ENCODE assay signal across 8 cellular contexts in the genomic region with DNA sequence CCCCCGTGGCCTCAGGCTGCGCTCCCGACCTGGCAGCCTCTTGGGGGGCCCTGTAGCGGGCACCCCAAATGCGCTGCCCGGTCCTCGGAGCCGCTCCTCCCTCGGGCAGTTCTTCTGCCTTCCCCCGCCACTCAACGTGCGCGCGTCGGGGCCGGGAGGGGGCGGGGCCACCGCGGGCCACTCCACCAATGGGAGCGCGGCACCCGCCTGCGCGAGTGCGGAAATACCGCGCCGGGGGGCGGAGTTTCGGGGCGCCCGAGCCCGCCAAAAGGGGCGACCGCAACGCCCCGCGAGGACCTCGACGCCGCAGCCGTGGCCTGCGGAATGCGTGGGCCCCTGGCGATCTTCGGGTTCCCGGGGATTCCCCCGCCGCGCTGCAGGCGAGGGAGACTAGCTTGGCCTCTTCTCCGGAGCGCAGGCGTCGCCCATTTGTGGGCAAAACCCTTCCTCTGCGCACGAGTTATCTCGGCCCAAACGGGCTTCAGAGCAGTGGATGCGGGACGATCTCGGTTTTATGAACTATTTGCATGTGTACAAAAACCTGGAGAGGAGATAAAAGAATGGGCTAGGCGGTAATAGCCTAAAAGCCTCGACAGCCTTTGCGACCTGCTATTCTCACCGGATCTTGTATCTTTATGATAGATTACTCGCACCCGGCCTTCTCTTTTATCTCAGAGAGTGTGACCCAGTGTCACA. TPM values are rescaled to one million over a fixed set of nuclear protein-coding genes. Genes with fewer than 3 reads are reported as not detected.
DNase-seq lines count a peak whose midpoint lies in the region; ATAC-seq, FAIRE-seq and TF ChIP-seq lines count a peak whose summit lies in the region.

A gene with protein sequence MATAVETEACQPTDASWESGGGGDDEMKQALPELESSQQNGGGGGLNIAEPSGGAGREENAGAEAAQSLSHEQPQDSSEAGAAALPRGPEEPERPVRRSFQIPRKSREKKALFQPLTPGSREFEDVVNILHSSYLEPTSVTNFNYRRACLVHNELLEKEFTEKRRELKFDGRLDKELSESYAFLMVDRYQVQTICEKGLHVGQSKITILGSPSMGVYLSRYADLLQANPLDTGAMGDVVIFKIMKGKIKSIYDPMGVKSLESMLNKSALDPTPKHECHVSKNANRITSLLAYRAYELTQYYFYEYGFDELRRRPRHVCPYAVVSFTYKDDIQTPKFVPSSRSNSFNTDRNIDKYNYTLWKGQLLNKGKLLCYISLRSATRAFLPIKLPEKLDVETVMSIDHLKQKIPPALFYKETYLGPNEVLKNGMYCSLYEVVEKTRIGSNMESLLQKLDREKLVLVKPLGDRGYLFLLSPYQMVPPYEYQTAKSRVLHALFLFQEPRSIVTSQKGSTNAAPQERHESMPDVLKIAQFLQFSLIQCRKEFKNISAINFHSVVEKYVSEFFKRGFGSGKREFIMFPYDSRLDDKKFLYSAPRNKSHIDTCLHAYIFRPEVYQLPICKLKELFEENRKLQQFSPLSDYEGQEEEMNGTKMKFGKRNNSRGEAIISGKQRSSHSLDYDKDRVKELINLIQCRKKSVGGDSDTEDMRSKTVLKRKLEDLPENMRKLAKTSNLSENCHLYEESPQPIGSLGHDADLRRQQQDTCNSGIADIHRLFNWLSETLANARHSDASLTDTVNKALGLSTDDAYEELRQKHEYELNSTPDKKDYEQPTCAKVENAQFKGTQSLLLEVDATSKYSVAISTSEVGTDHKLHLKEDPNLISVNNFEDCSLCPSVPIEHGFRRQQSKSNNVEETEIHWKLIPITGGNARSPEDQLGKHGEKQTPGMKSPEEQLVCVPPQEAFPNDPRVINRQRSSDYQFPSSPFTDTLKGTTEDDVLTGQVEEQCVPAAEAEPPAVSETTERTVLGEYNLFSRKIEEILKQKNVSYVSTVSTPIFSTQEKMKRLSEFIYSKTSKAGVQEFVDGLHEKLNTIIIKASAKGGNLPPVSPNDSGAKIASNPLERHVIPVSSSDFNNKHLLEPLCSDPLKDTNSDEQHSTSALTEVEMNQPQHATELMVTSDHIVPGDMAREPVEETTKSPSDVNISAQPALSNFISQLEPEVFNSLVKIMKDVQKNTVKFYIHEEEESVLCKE (N-terminal part only) (minus strand): TSS at position 144 of the 696 bp plus-strand sequence. CDS start 259 bp downstream, outside the sequence.

- CTCF ChIA-PET in A673 (lab: Charles Lee), result no interaction called here

- peaks cover 46% of the 10 kb centered on the region for H3K36me3 Mint-ChIP-seq in activated CD4-positive, alpha-beta T cell treated with anti-CD3 and anti-CD28 coated beads, Interleukin-2, amount 10 ng/mL, durations not matched to agents 24 days and 14 days (ENCODE audit: low read depth)

- peak; percentile 69 for FAIRE-seq in GM18507 (lab: Jason Lieb, UNC)

- H3K4me1 Mint-ChIP-seq in activated CD4-positive, alpha-beta T cell treated with anti-CD3 and anti-CD28 coated beads, Interleukin-2, amount 10 ng/mL, durations not matched to agents 24 days and 14 days, result peaks cover 28% of the 10 kb centered on the region

- intact Hi-C loops in A673 (cut with micrococcal nuclease; ENCODE audit: unreplicated experiment), result no loop called here
- intact Hi-C loops in activated CD4-positive, alpha-beta T cell treated with anti-CD3 and anti-CD28 coated beads, Interleukin-2, amount 10 ng/mL, durations not matched to agents 24 days and 14 days (cut with micrococcal nuclease), result loop anchor here (1.0 to 5.0 kb wide), 4 partner anchors 116 to 1074 kb away; partner anchors contain the start of genes CCDC66, DENND6A and SLMAP
- intact Hi-C loops in colonic mucosa (cut with DNase I), result no loop called here
- intact Hi-C loops in left colon (cut with DNase I, micrococcal nuclease), result no loop called here

- DNase-seq in A673 (ENCODE audit: low spot score), result peak; percentile 79
- peak; percentile 84 for DNase-seq in GM18507 (ENCODE audit: extremely low spot score, insufficient read length, low read depth)
- DNase-seq in NCI-H345 (lab: John Stamatoyannopoulos, UW), result peak; percentile 82
- peak; percentile 96 for DNase-seq in activated CD4-positive, alpha-beta T cell treated with anti-CD3 and anti-CD28 coated beads, Interleukin-2, amount 10 ng/mL, durations not matched to agents 24 days and 14 days
- peak; percentile 85 for DNase-seq in colonic mucosa
- DNase-seq in left colon, result peak; percentile 74 to 88
- peak; percentile 84 to 86 for DNase-seq in stimulated activated CD4-positive, alpha-beta T cell treated with anti-CD3 and anti-CD28 coated beads, Interleukin-1b, Interleukin-23, amount 100 ng/mL, for 4 hours (ENCODE audit: low read depth in 2 of 2)

- H3K4me3 ChIP-seq in A673 (ENCODE audit: low read depth, low read length, poor library complexity, severe bottlenecking) (peak within 1 kb of the TSS; percentile 62), colonic mucosa (peak within 1 kb of the TSS; percentile 93)

- H3K36me3 ChIP-seq in A673 (ENCODE audit: insufficient read depth, low read length, poor library complexity, severe bottlenecking) (no peaks in the 10 kb centered on the region), colonic mucosa (no peaks in the 10 kb centered on the region)

- H3K9me3 ChIP-seq in A673 (ENCODE audit: low read depth, low read length, poor library complexity, severe bottlenecking), result peaks cover 7% of the 10 kb centered on the region
- no peaks in the 10 kb centered on the region for H3K9me3 ChIP-seq in colonic mucosa

- H3K9me3 Mint-ChIP-seq in activated CD4-positive, alpha-beta T cell treated with anti-CD3 and anti-CD28 coated beads, Interleukin-2, amount 10 ng/mL, durations not matched to agents 24 days and 14 days, result peaks cover 3% of the 10 kb centered on the region

- H3K27me3 Mint-ChIP-seq in activated CD4-positive, alpha-beta T cell treated with anti-CD3 and anti-CD28 coated beads, Interleukin-2, amount 10 ng/mL, durations not matched to agents 24 days and 14 days, result no peaks in the 10 kb centered on the region

- BruUV-seq in A673 (replicated peaks; lab: Mats Ljungman, UMichigan), result no TSS peak

- POLR2A ChIA-PET in A673 (lab: Charles Lee; ENCODE audit: low non-redundant PET), result no interaction called here

- peak within 1 kb of the TSS; percentile 86 to 95 for H3K9ac ChIP-seq in colonic mucosa (ENCODE audit: low read depth in 2 of 2, low read length in 2 of 2)

- peak within 1 kb of the TSS; percentile 95 for H3K27ac ChIP-seq in A673 (ENCODE audit: low read depth, low read length, poor library complexity, severe bottlenecking)
- H3K27ac ChIP-seq in colonic mucosa, result peak within 1 kb of the TSS; percentile 100

- peak within 1 kb of the TSS; percentile 99 for H3K27ac Mint-ChIP-seq in activated CD4-positive, alpha-beta T cell treated with anti-CD3 and anti-CD28 coated beads, Interleukin-2, amount 10 ng/mL, durations not matched to agents 24 days and 14 days

- no peaks in the 10 kb centered on the region for H3K4me1 ChIP-seq in A673 (ENCODE audit: insufficient read depth, low read length, poor library complexity, severe bottlenecking)
- no peaks in the 10 kb centered on the region for H3K4me1 ChIP-seq in colonic mucosa

- TF ChIP-seq CTCF in A673 (conservative IDR thresholded peaks at IDR 0.05; ENCODE audit: low read depth, low read length) (no peak), colonic mucosa (IDR thresholded peaks at IDR 0.05) (no peak)

- peak; percentile 73 for ATAC-seq in HG02981 (IDR thresholded peaks at IDR 0.05; ENCODE audit: unreplicated experiment)
- ATAC-seq in left colon, result peak; percentile 93

- H3K4me3 Mint-ChIP-seq in activated CD4-positive, alpha-beta T cell treated with anti-CD3 and anti-CD28 coated beads, Interleukin-2, amount 10 ng/mL, durations not matched to agents 24 days and 14 days, result peak within 1 kb of the TSS; percentile 100

- H3K27me3 ChIP-seq in A673 (replicated peaks; ENCODE audit: insufficient read depth, low read depth, low read length, poor library complexity) (no peaks in the 10 kb centered on the region), colonic mucosa (no peaks in the 10 kb centered on the region)

RNA-seq across cellular contexts. Expression of the gene that starts here (rescaled TPM):
- 29.0 and 32.6 TPM in 2 replicates for total RNA-seq in A673 (2021)
- 65.0 and 65.1 TPM in 2 replicates for total RNA-seq in activated CD4-positive, alpha-beta T cell treated with anti-CD3 and anti-CD28 coated beads, Interleukin-2, amount 10 ng/mL, durations not matched to agents 24 days and 14 days
- 10 to 100 TPM; 38.7 to 47.9 TPM for total RNA-seq in colonic mucosa
- 10 to 100 TPM; 41.2 to 43.1 TPM for total RNA-seq in left colon

Comparison
In these comparisons a context has a peak if more than half of its experiments do, and no peak if none do; other contexts are left out.
1. Peak in every context shown above with its lines: DNase-seq, ATAC-seq, H3K4me3 ChIP-seq and H3K27ac ChIP-seq.